In the genomic region with DNA sequence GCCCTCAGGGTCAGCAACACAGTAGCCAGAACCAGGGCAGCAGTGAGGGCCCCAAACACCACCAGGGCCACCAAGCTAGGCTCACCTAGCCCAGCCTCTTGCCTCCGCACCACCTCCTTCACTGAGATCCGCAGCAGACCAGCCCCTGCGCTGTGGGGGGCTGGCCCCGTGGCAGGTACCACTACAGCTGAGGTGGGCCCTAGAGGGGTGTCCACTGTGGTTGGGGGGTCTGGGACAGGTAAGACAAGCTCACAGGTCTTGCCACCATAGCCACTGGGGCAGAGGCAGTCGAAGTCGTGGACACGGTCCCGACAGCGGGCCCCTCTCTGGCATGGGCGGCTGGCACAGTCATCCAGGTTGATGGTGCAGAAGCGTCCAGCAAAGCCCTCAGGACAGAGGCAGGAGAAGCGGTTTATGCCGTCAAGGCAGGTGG, we compare ENCODE assay signal across 29 cellular contexts. TPM values are rescaled to one million over a fixed set of nuclear protein-coding genes. Genes with fewer than 3 reads are reported as not detected.
"Had no signal": no experiment of that assay in that cellular context is flagged by ENCODE, and none has a peak within 500 bp of the region (broad histone marks: within the 10 kb centered on the region; RNA-seq: fewer than 3 reads in every experiment).

No MANE protein-coding gene starts in this region.

- H3K4me1 ChIP-seq: neural progenitor cell, testis had no signal

- H3K27me3 ChIP-seq: ovary, testis, thyroid gland, vagina had no signal

- H3K27ac ChIP-seq: lower lobe of right lung, neural progenitor cell, ovary, right atrium auricular region, skin epidermis, stomach, testis, thyroid gland, transverse colon, upper lobe of left lung, vagina had no signal

- ATAC-seq: left cardiac atrium; left lobe of liver; lower lobe of right lung; natural killer cell; sciatic nerve; stimulated activated naive B cell treated with anti-CD40 and anti-IgM and Interleukin-4, amounts not matched to agents 10 μg/mL and 1 μg/mL and 100 μg/mL, for 72 hours; stimulated activated naive CD8-positive, alpha-beta T cell treated with anti-CD3 and anti-CD28 coated beads, Interleukin-15, Interleukin-2, amounts not matched to agents 100 U/mL and 50 U/mL, for 24 hours had no signal

- H3K4me3 ChIP-seq: lower lobe of right lung, neural progenitor cell, ovary, right atrium auricular region, skin epidermis, stomach, testis, thyroid gland, transverse colon, upper lobe of left lung, vagina had no signal

- DNase-seq: hippocampal formation; kidney glomerular epithelial cell; left cardiac atrium; lower lobe of right lung; mammary epithelial cell; mesenchymal stem cell; naive B cell; natural killer cell; nephron progenitor cell; stimulated activated CD4-positive, alpha-beta T cell treated with anti-CD3 and anti-CD28 coated beads, Interleukin-12 subunit alpha, Interleukin-12 subunit beta, amount 100 ng/mL, for 4 hours; stimulated activated CD4-positive, alpha-beta T cell treated with anti-CD3 and anti-CD28 coated beads, Interleukin-15, amount 100 ng/mL, for 24 hours; stimulated activated CD4-positive, alpha-beta T cell treated with anti-CD3 and anti-CD28 coated beads, Interleukin-2, amount 100 ng/mL, for 24 hours; stimulated activated CD4-positive, alpha-beta T cell treated with anti-CD3 and anti-CD28 coated beads, Interleukin-4, amount 100 ng/mL, for 1 hour; stimulated activated naive B cell treated with anti-CD40 and anti-IgM and Interleukin-4, amounts not matched to agents 10 μg/mL and 1 μg/mL and 100 μg/mL, for 72 hours; stimulated activated naive CD8-positive, alpha-beta T cell treated with anti-CD3 and anti-CD28 coated beads, Interleukin-15, Interleukin-2, amounts not matched to agents 100 U/mL and 50 U/mL, for 24 hours; stomach; testis; thyroid gland; transverse colon had no signal

- H3K4me2 ChIP-seq: neural progenitor cell had no signal

- H2AFZ ChIP-seq: neural progenitor cell had no signal

- H3K9me3 ChIP-seq: lower lobe of right lung, right atrium auricular region, stomach, testis, thyroid gland, transverse colon, upper lobe of left lung, vagina had no signal

- H3K9ac ChIP-seq: neural progenitor cell had no signal

- H3K36me3 ChIP-seq: neural progenitor cell, ovary had no signal

RNA-seq across cellular contexts. Expression of a gene that starts 4.6 kb away (rescaled TPM):
- total RNA-seq: left lobe of liver, natural killer cell had no signal

RNA-seq across cellular contexts. Expression of a gene that starts 59.4 kb away (rescaled TPM):
- total RNA-seq: mononuclear cell, urinary bladder, vagina had no signal
